In genomic region chr3:126567696-126568438, GRCh38 we compare ENCODE assay signal across 1 cellular context.
TF ChIP-seq lines count a peak whose summit lies in the region.

No MANE protein-coding gene starts in this region.

TF ChIP-seq in HCT116, 20 proteins besides CTCF, POLR2A, EP300 and RAD21 (continued from another document):
- TF ChIP-seq YY1 (IDR thresholded peaks at IDR 0.05; ENCODE audit: extremely low read depth, insufficient replicate concordance, low read depth, low read length), result no peak
- TF ChIP-seq ATF3 (IDR thresholded peaks at IDR 0.05), result no peak
- no peak for TF ChIP-seq ZBTB33 (IDR thresholded peaks at IDR 0.05; ENCODE audit: extremely low read depth, insufficient replicate concordance, low read length)
- no peak for TF ChIP-seq ZNF274 (IDR thresholded peaks at IDR 0.05; ENCODE audit: low read depth, low read length)
- no peak for TF ChIP-seq ZFX (IDR thresholded peaks at IDR 0.05)
- no peak for TF ChIP-seq MAX (IDR thresholded peaks at IDR 0.05)
